21 cellular contexts compared by ENCODE assay signal in genomic region chr6:119311514-119312142, GRCh38. TPM values are rescaled to one million over a fixed set of nuclear protein-coding genes. Genes with fewer than 3 reads are reported as not detected.
DNase-seq lines count a peak whose midpoint lies in the region; ATAC-seq lines count a peak whose summit lies in the region.
"Had no signal": no experiment of that assay in that cellular context is flagged by ENCODE, and none has a peak within 500 bp of the region (broad histone marks: within the 10 kb centered on the region; RNA-seq: fewer than 3 reads in every experiment).

No MANE protein-coding gene starts in this region.

- H3K36me3 Mint-ChIP-seq in activated CD8-positive, alpha-beta memory T cell treated with anti-CD3 and anti-CD28 coated beads, Interleukin-2, amount 10 ng/mL, durations not matched to agents 7 days and 5 days: peaks cover 22% of the 10 kb centered on the region
- peaks cover 22% of the 10 kb centered on the region for H3K36me3 Mint-ChIP-seq in effector memory CD8-positive, alpha-beta T cell (ENCODE audit: insufficient read depth)

- peaks cover 2% of the 10 kb centered on the region for H3K9me3 Mint-ChIP-seq in activated CD8-positive, alpha-beta memory T cell treated with anti-CD3 and anti-CD28 coated beads, Interleukin-2, amount 10 ng/mL, durations not matched to agents 7 days and 5 days (ENCODE audit: low read depth)
- H3K9me3 Mint-ChIP-seq in effector memory CD8-positive, alpha-beta T cell: no peaks in the 10 kb centered on the region

- peak overlapping the region; percentile 97 for H3K27ac Mint-ChIP-seq in activated CD8-positive, alpha-beta memory T cell treated with anti-CD3 and anti-CD28 coated beads, Interleukin-2, amount 10 ng/mL, durations not matched to agents 7 days and 5 days
- H3K27ac Mint-ChIP-seq in effector memory CD8-positive, alpha-beta T cell: peak overlapping the region; percentile 96 to 97
- H3K27ac Mint-ChIP-seq: HFFc6 had no signal

- no peak for ATAC-seq in activated CD8-positive, alpha-beta memory T cell treated with anti-CD3 and anti-CD28 coated beads, Interleukin-2, amount 10 ng/mL, durations not matched to agents 7 days and 5 days
- ATAC-seq in effector memory CD8-positive, alpha-beta T cell (replicated peaks): no peak
- ATAC-seq: foreskin keratinocyte had no signal

- H3K4me3 Mint-ChIP-seq in activated CD8-positive, alpha-beta memory T cell treated with anti-CD3 and anti-CD28 coated beads, Interleukin-2, amount 10 ng/mL, durations not matched to agents 7 days and 5 days: peak overlapping the region; percentile 7
- H3K4me3 Mint-ChIP-seq in effector memory CD8-positive, alpha-beta T cell: peak overlapping the region; percentile 25 to 70
- H3K4me3 Mint-ChIP-seq: HFFc6 had no signal

- peaks cover 80% of the 10 kb centered on the region for H3K4me1 Mint-ChIP-seq in activated CD8-positive, alpha-beta memory T cell treated with anti-CD3 and anti-CD28 coated beads, Interleukin-2, amount 10 ng/mL, durations not matched to agents 7 days and 5 days
- H3K4me1 Mint-ChIP-seq in effector memory CD8-positive, alpha-beta T cell (ENCODE audit: low read depth in 2 of 2): peaks cover 43 to 71% of the 10 kb centered on the region in 2 donors

- CTCF ChIA-PET in activated CD8-positive, alpha-beta memory T cell treated with anti-CD3 and anti-CD28 coated beads, Interleukin-2, amount 10 ng/mL, durations not matched to agents 7 days and 5 days (lab: Charles Lee): interaction anchor here (0.9 to 4.2 kb wide), 4 partner anchors 11 to 35 kb away, joined by 3 to 26 read pairs (median 4); no protein-coding TSS in a partner anchor

- no peaks in the 10 kb centered on the region for H3K27me3 Mint-ChIP-seq in activated CD8-positive, alpha-beta memory T cell treated with anti-CD3 and anti-CD28 coated beads, Interleukin-2, amount 10 ng/mL, durations not matched to agents 7 days and 5 days
- no peaks in the 10 kb centered on the region for H3K27me3 Mint-ChIP-seq in effector memory CD8-positive, alpha-beta T cell

- intact Hi-C loops in head of caudate nucleus (cut with DNase I): no loop called here

- DNase-seq in activated CD8-positive, alpha-beta memory T cell treated with anti-CD3 and anti-CD28 coated beads, Interleukin-2, amount 10 ng/mL, durations not matched to agents 7 days and 5 days: no peak
- no peak for DNase-seq in activated CD8-positive, alpha-beta memory T cell treated with anti-CD3 and anti-CD28 coated beads, Interleukin-2, amount 50 U/mL, for 4 hours
- DNase-seq in OCI-M1 (lab: John Stamatoyannopoulos, UW): peak; percentile 88
- no peak for DNase-seq in effector memory CD8-positive, alpha-beta T cell
- peak; percentile 39 for DNase-seq in retina
- DNase-seq in middle frontal gyrus (ENCODE audit: extremely low spot score, low spot score): no peak
- no peak for DNase-seq in head of caudate nucleus
- no peak for DNase-seq in NCI-H82 treated with DMSO at 0.1 percent for 48 hours (lab: John Stamatoyannopoulos, UW; ENCODE audit: unreplicated experiment)
- DNase-seq: activated CD4-positive, alpha-beta T cell treated with anti-CD3 and anti-CD28 coated beads for 1 hour; activated gamma-delta T cell; amniotic stem cell; BE2C; dorsolateral prefrontal cortex; foreskin keratinocyte; GDM1; HFFc6; hippocampal formation; NCI-H1694; NCI-H2227 treated with DMSO at 0.1 percent for 48 hours; ovary; T-helper 9 cell had no signal

RNA-seq across cellular contexts. Expression of gene MAN1A1, which starts 37.9 kb away (rescaled TPM):
- total RNA-seq in activated CD8-positive, alpha-beta memory T cell treated with anti-CD3 and anti-CD28 coated beads, Interleukin-2, amount 10 ng/mL, durations not matched to agents 7 days and 5 days: 10 to 100 TPM; 34.8 to 38.4 TPM

Comparison
In these comparisons a context has a peak if more than half of its experiments do, and no peak if none do; other contexts are left out.
1. DNase-seq: peak in OCI-M1 (single experiment) and retina (single experiment); none in activated CD8-positive, alpha-beta memory T cell treated with anti-CD3 and anti-CD28 coated beads, Interleukin-2, amount 10 ng/mL, durations not matched to agents 7 days and 5 days (single experiment), activated CD8-positive, alpha-beta memory T cell treated with anti-CD3 and anti-CD28 coated beads, Interleukin-2, amount 50 U/mL, for 4 hours (single experiment), effector memory CD8-positive, alpha-beta T cell (0 of 3), middle frontal gyrus (single experiment), head of caudate nucleus (0 of 42) and NCI-H82 treated with DMSO at 0.1 percent for 48 hours (single experiment).